Comparison of ENCODE assay signal across 21 cellular contexts in the genomic region with DNA sequence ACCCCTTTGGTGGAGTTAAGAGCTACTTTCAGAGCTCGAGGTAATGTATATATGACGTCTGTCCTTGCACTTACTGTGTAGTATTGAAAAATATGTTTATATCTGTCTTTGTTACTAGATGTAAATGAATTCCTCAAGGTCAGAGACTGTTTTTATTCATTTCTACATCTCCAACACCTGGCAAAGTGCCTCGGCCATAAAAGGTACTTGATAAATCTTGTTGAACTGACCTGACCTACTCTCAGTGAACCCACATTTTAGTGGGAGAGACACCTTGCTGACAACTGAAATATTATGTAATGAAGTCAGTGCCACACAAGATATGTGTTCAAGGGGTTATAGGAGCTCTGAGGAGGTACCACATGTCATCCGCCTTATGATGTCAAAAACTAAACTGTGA. TPM values are rescaled to one million over a fixed set of nuclear protein-coding genes. Genes with fewer than 3 reads are reported as not detected.
DNase-seq lines count a peak whose midpoint lies in the region; FAIRE-seq and TF ChIP-seq lines count a peak whose summit lies in the region.
"Had no signal": no experiment of that assay in that cellular context is flagged by ENCODE, and none has a peak within 500 bp of the region (broad histone marks: within the 10 kb centered on the region; RNA-seq: fewer than 3 reads in every experiment).

No MANE protein-coding gene starts in this region.

- H3K4me1 Mint-ChIP-seq in mesothelial cell of epicardium: peaks cover 41% of the 10 kb centered on the region
- peaks cover 35% of the 10 kb centered on the region for H3K4me1 Mint-ChIP-seq in activated naive CD8-positive, alpha-beta T cell treated with anti-CD3 and anti-CD28 coated beads for 36 hours
- peaks cover 3% of the 10 kb centered on the region for H3K4me1 Mint-ChIP-seq in endothelial cell (ENCODE audit: unreplicated experiment)

- H3K4me3 Mint-ChIP-seq in mesothelial cell of epicardium (no peak overlapping the region), endothelial cell (ENCODE audit: unreplicated experiment) (no peak overlapping the region)
- no peak overlapping the region for H3K4me3 Mint-ChIP-seq in activated naive CD8-positive, alpha-beta T cell treated with anti-CD3 and anti-CD28 coated beads for 36 hours

- no peaks in the 10 kb centered on the region for H3K9me3 Mint-ChIP-seq in mesothelial cell of epicardium
- H3K9me3 Mint-ChIP-seq in activated naive CD8-positive, alpha-beta T cell treated with anti-CD3 and anti-CD28 coated beads for 36 hours: no peaks in the 10 kb centered on the region
- H3K9me3 Mint-ChIP-seq in endothelial cell (ENCODE audit: unreplicated experiment): no peaks in the 10 kb centered on the region
- H3K9me3 Mint-ChIP-seq: IgD-negative memory B cell had no signal

- DNase-seq in coronary artery (ENCODE audit: low spot score): no peak
- no peak for DNase-seq in mesothelial cell of epicardium (ENCODE audit: low spot score in 2 of 2, unreplicated experiment in 2 of 2)
- DNase-seq in tibial artery: no peak
- no peak for DNase-seq in activated naive CD8-positive, alpha-beta T cell treated with anti-CD3 and anti-CD28 coated beads for 36 hours
- DNase-seq in endothelial cell (ENCODE audit: low spot score): no peak
- DNase-seq in urothelium cell line (ENCODE audit: low spot score): no peak
- DNase-seq: ACHN, AML-193, DMS 273 treated with DMSO at 0.1 percent for 48 hours, DND-41, Karpas-422, NCI-H1436, NCI-H1930, NCI-H2171, NCI-H526, PC-9 had no signal

- no peaks in the 10 kb centered on the region for H3K36me3 ChIP-seq in tibial artery
- H3K36me3 ChIP-seq: HAP-1 had no signal

- TF ChIP-seq CTCF in coronary artery (IDR thresholded peaks at IDR 0.05) (no peak), mesothelial cell of epicardium (IDR thresholded peaks at IDR 0.05; ENCODE audit: unreplicated experiment) (no peak), tibial artery (IDR thresholded peaks at IDR 0.05) (no peak), endothelial cell (IDR thresholded peaks at IDR 0.05; ENCODE audit: unreplicated experiment) (no peak)

- H3K27ac ChIP-seq in angular gyrus (ENCODE audit: low read depth, low read length): peak overlapping the region; percentile 92
- H3K27ac ChIP-seq in coronary artery: peak overlapping the region; percentile 6 to 34
- peak overlapping the region; percentile 58 to 65 for H3K27ac ChIP-seq in tibial artery
- H3K27ac ChIP-seq: C4-2B, PC-9 had no signal

- H3K27me3 Mint-ChIP-seq in mesothelial cell of epicardium (ENCODE audit: low read depth) (no peaks in the 10 kb centered on the region), endothelial cell (ENCODE audit: unreplicated experiment) (no peaks in the 10 kb centered on the region)
- no peaks in the 10 kb centered on the region for H3K27me3 Mint-ChIP-seq in activated naive CD8-positive, alpha-beta T cell treated with anti-CD3 and anti-CD28 coated beads for 36 hours
- H3K27me3 Mint-ChIP-seq: IgD-negative memory B cell had no signal

- peaks cover 0 to 55% (median 18%) of the 10 kb centered on the region in 4 donors for H3K4me1 ChIP-seq in tibial artery

- H3K36me3 Mint-ChIP-seq in mesothelial cell of epicardium (peaks cover 2% of the 10 kb centered on the region), endothelial cell (ENCODE audit: low read depth, unreplicated experiment) (no peaks in the 10 kb centered on the region)
- peaks cover 16% of the 10 kb centered on the region for H3K36me3 Mint-ChIP-seq in activated naive CD8-positive, alpha-beta T cell treated with anti-CD3 and anti-CD28 coated beads for 36 hours

- intact Hi-C loops in tibial artery (cut with DNase I; ENCODE audit: low total_unique reads): loop anchor here (5.0 kb wide), 1 partner anchor 237 kb away; no protein-coding TSS in a partner anchor

- no peak overlapping the region for H3K4me3 ChIP-seq in coronary artery
- H3K4me3 ChIP-seq in tibial artery: no peak overlapping the region
- H3K4me3 ChIP-seq: HAP-1, PC-9 had no signal

- H3K27ac Mint-ChIP-seq in mesothelial cell of epicardium (peak overlapping the region; percentile 44), endothelial cell (ENCODE audit: unreplicated experiment) (no peak overlapping the region)
- no peak overlapping the region for H3K27ac Mint-ChIP-seq in activated naive CD8-positive, alpha-beta T cell treated with anti-CD3 and anti-CD28 coated beads for 36 hours
- H3K27ac Mint-ChIP-seq: IgD-negative memory B cell had no signal

- no peaks in the 10 kb centered on the region for H3K9me3 ChIP-seq in tibial artery
- H3K9me3 ChIP-seq: HAP-1 had no signal

- no peaks in the 10 kb centered on the region for H3K27me3 ChIP-seq in tibial artery

- no peak for FAIRE-seq in urothelium cell line (lab: Jason Lieb, UNC)
- FAIRE-seq: HTR-8/SVneo had no signal

RNA-seq across cellular contexts. Expression of a gene that starts 5.5 kb away (rescaled TPM):
- total RNA-seq in mesothelial cell of epicardium (87.6 to 95.3 TPM (median 90.1 TPM) in 3 replicates), endothelial cell (ENCODE audit: unreplicated experiment) (99.4 TPM)
- total RNA-seq in activated naive CD8-positive, alpha-beta T cell treated with anti-CD3 and anti-CD28 coated beads for 36 hours: 10 to 100 TPM; 38.8 to 40.4 TPM

RNA-seq across cellular contexts. Expression of a gene that starts 46.5 kb away (rescaled TPM):
- 232 to 260 TPM (median 245 TPM) in 3 replicates for total RNA-seq in mesothelial cell of epicardium
- 100 to 1,000 TPM; 489 to 495 TPM for total RNA-seq in activated naive CD8-positive, alpha-beta T cell treated with anti-CD3 and anti-CD28 coated beads for 36 hours
- 341 TPM for total RNA-seq in endothelial cell (ENCODE audit: unreplicated experiment)

Comparison
In these comparisons a context has a peak if more than half of its experiments do, and no peak if none do; other contexts are left out.
1. H3K27ac ChIP-seq: peak in every context shown above with its lines; median percentile 92 in angular gyrus; 62 in tibial artery; 20 in coronary artery.